Comparison of ENCODE assay signal across 9 cellular contexts in the genomic region with DNA sequence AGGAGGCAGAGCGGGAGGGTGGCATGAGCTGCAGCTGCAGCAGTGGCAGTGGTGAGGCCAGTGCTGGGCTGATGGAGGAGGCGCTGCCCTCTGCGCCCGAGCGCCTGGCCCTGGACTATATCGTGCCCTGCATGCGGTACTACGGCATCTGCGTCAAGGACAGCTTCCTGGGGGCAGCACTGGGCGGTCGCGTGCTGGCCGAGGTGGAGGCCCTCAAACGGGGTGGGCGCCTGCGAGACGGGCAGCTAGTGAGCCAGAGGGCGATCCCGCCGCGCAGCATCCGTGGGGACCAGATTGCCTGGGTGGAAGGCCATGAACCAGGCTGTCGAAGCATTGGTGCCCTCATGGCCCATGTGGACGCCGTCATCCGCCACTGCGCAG. TPM values are rescaled to one million over a fixed set of nuclear protein-coding genes. Genes with fewer than 3 reads are reported as not detected.
DNase-seq lines count a peak whose midpoint lies in the region; ATAC-seq, FAIRE-seq and TF ChIP-seq lines count a peak whose summit lies in the region.
"Had no signal": no experiment of that assay in that cellular context is flagged by ENCODE, and none has a peak within 500 bp of the region (broad histone marks: within the 10 kb centered on the region; RNA-seq: fewer than 3 reads in every experiment).

No MANE protein-coding gene starts in this region.

- TF ChIP-seq CTCF in keratinocyte (optimal IDR thresholded peaks at IDR 0.05 in 1 of 3, IDR thresholded peaks at IDR 0.05 in 1 of 3, conservative IDR thresholded peaks at IDR 0.05 in 1 of 3; ENCODE audit: extremely low read depth in 1 of 3, insufficient read depth in 2 of 3, low read length in 3 of 3) = no peak

- H3K27ac Mint-ChIP-seq in T-helper 2 cell treated with Interferon-gamma antibody and Interleukin-4, amounts not matched to agents 5 μg/mL and 100 μg/mL, for 36 hours = peak overlapping the region; percentile 52
- peak overlapping the region; percentile 15 for H3K27ac Mint-ChIP-seq in activated T-helper 2 cell treated with anti-CD3 and anti-CD28 coated beads, Interferon-gamma antibody, Interleukin-2, Interleukin-4, amounts not matched to agents 10 μg/mL and 5 μg/mL and 100 μg/mL, durations not matched to agents 14 hours and 24 hours and 36 hours

- no peak for ATAC-seq in GM21390 (IDR thresholded peaks at IDR 0.05; ENCODE audit: unreplicated experiment)

- H3K79me2 ChIP-seq in keratinocyte (ENCODE audit: control insufficient read depth, insufficient read depth, low read length) = peaks cover 66% of the 10 kb centered on the region

- H3K9me1 ChIP-seq in keratinocyte (ENCODE audit: control insufficient read depth, extremely low read depth, insufficient read depth, low read length) = peaks cover 10% of the 10 kb centered on the region

- H3K36me3 ChIP-seq in keratinocyte (ENCODE audit: control insufficient read depth in 2 of 2, extremely low read depth in 1 of 2, insufficient read depth in 2 of 2, low read length in 2 of 2) (peaks cover 30 to 44% of the 10 kb centered on the region in 2 experiments), stomach smooth muscle (ENCODE audit: control insufficient read depth in 2 of 2, insufficient read depth in 2 of 2, low read length in 2 of 2) (peaks cover 0 to 13% of the 10 kb centered on the region in 2 donors)

- FAIRE-seq in keratinocyte (lab: Jason Lieb, UNC) = no peak

- H3K27me3 Mint-ChIP-seq in T-helper 2 cell treated with Interferon-gamma antibody and Interleukin-4, amounts not matched to agents 5 μg/mL and 100 μg/mL, for 36 hours (ENCODE audit: low read depth) = no peaks in the 10 kb centered on the region
- no peaks in the 10 kb centered on the region for H3K27me3 Mint-ChIP-seq in activated T-helper 2 cell treated with anti-CD3 and anti-CD28 coated beads, Interferon-gamma antibody, Interleukin-2, Interleukin-4, amounts not matched to agents 10 μg/mL and 5 μg/mL and 100 μg/mL, durations not matched to agents 14 hours and 24 hours and 36 hours (ENCODE audit: low read depth)

- dilution Hi-C loops in keratinocyte (cut with MboI; ENCODE audit: extremely low pct_ligation_motif_present, low sequenced_read_pairs) = no loop called here

- H3K4me1 Mint-ChIP-seq in T-helper 2 cell treated with Interferon-gamma antibody and Interleukin-4, amounts not matched to agents 5 μg/mL and 100 μg/mL, for 36 hours (ENCODE audit: low read depth) = peaks cover 68% of the 10 kb centered on the region
- peaks cover 68% of the 10 kb centered on the region for H3K4me1 Mint-ChIP-seq in activated T-helper 2 cell treated with anti-CD3 and anti-CD28 coated beads, Interferon-gamma antibody, Interleukin-2, Interleukin-4, amounts not matched to agents 10 μg/mL and 5 μg/mL and 100 μg/mL, durations not matched to agents 14 hours and 24 hours and 36 hours (ENCODE audit: low read depth)

- peak overlapping the region; percentile 83 for H3K4me2 ChIP-seq in keratinocyte (ENCODE audit: control insufficient read depth, extremely low read depth, insufficient read depth, low read depth, low read length)

- no peak overlapping the region for H3K9ac ChIP-seq in keratinocyte (ENCODE audit: control insufficient read depth, extremely low read depth, insufficient read depth, low read length)
- peak overlapping the region; percentile 29 to 79 for H3K9ac ChIP-seq in stomach smooth muscle (ENCODE audit: low read length in 2 of 2)

- H3K36me3 Mint-ChIP-seq in T-helper 2 cell treated with Interferon-gamma antibody and Interleukin-4, amounts not matched to agents 5 μg/mL and 100 μg/mL, for 36 hours (ENCODE audit: low read depth) = peaks cover 55% of the 10 kb centered on the region
- H3K36me3 Mint-ChIP-seq in activated T-helper 2 cell treated with anti-CD3 and anti-CD28 coated beads, Interferon-gamma antibody, Interleukin-2, Interleukin-4, amounts not matched to agents 10 μg/mL and 5 μg/mL and 100 μg/mL, durations not matched to agents 14 hours and 24 hours and 36 hours (ENCODE audit: low read depth) = peaks cover 56% of the 10 kb centered on the region

- no peak for DNase-seq in T-helper 2 cell treated with Interferon-gamma antibody and Interleukin-4, amounts not matched to agents 5 μg/mL and 100 μg/mL, for 36 hours (ENCODE audit: low spot score)
- DNase-seq in T-helper 2 cell (no peak), keratinocyte (ENCODE audit: low read depth, low spot score) (no peak), DMS 273 (lab: John Stamatoyannopoulos, UW; ENCODE audit: unreplicated experiment) (no peak), NCI-H345 treated with DMSO at 0.1 percent for 48 hours (lab: John Stamatoyannopoulos, UW; ENCODE audit: unreplicated experiment) (no peak)
- DNase-seq in activated T-helper 2 cell treated with anti-CD3 and anti-CD28 coated beads, Interferon-gamma antibody, Interleukin-2, Interleukin-4, amounts not matched to agents 10 μg/mL and 5 μg/mL and 100 μg/mL, durations not matched to agents 14 hours and 24 hours and 36 hours (ENCODE audit: low spot score) = no peak
- DNase-seq: stimulated activated CD4-positive, alpha-beta T cell treated with anti-CD3 and anti-CD28 coated beads, Interleukin-2, amount 100 ng/mL, for 48 hours had no signal

- intact Hi-C loops in activated T-helper 2 cell treated with anti-CD3 and anti-CD28 coated beads, Interferon-gamma antibody, Interleukin-2, Interleukin-4, amounts not matched to agents 10 μg/mL and 5 μg/mL and 100 μg/mL, durations not matched to agents 14 hours and 24 hours and 36 hours (cut with micrococcal nuclease) = loop anchor here (10.0 kb wide), 1 partner anchor 516 kb away; the partner anchor contains the start of gene AKT2

- no peak overlapping the region for H3K27ac ChIP-seq in keratinocyte (ENCODE audit: control insufficient read depth, insufficient read depth, low read length)
- peak overlapping the region; percentile 75 for H3K27ac ChIP-seq in stomach smooth muscle (ENCODE audit: low read length)

- no peaks in the 10 kb centered on the region for H3K9me3 ChIP-seq in keratinocyte (ENCODE audit: control insufficient read depth, low read depth, low read length)
- no peaks in the 10 kb centered on the region for H3K9me3 ChIP-seq in stomach smooth muscle (ENCODE audit: control insufficient read depth in 2 of 2, low read length in 2 of 2)

- no peak overlapping the region for H2AFZ ChIP-seq in keratinocyte (ENCODE audit: control insufficient read depth, low read length)

- H3K4me1 ChIP-seq in keratinocyte (ENCODE audit: control insufficient read depth, extremely low read depth, insufficient read depth, low read length) (peaks cover 55% of the 10 kb centered on the region), stomach smooth muscle (ENCODE audit: control insufficient read depth, insufficient read depth, low read length) (peaks cover 69% of the 10 kb centered on the region)

- H3K4me3 Mint-ChIP-seq in T-helper 2 cell treated with Interferon-gamma antibody and Interleukin-4, amounts not matched to agents 5 μg/mL and 100 μg/mL, for 36 hours = peak overlapping the region; percentile 95
- H3K4me3 Mint-ChIP-seq in activated T-helper 2 cell treated with anti-CD3 and anti-CD28 coated beads, Interferon-gamma antibody, Interleukin-2, Interleukin-4, amounts not matched to agents 10 μg/mL and 5 μg/mL and 100 μg/mL, durations not matched to agents 14 hours and 24 hours and 36 hours (ENCODE audit: low read depth) = peak overlapping the region; percentile 90

- H3K4me3 ChIP-seq in keratinocyte (ENCODE audit: control insufficient read depth in 2 of 3, extremely low read depth in 1 of 3, insufficient read depth in 2 of 3, low read depth in 1 of 3, low read length in 3 of 3) (no peak overlapping the region), stomach smooth muscle (ENCODE audit: low read length in 2 of 2) (peak overlapping the region; percentile 16 to 85)

- no peaks in the 10 kb centered on the region for H3K9me3 Mint-ChIP-seq in T-helper 2 cell treated with Interferon-gamma antibody and Interleukin-4, amounts not matched to agents 5 μg/mL and 100 μg/mL, for 36 hours
- no peaks in the 10 kb centered on the region for H3K9me3 Mint-ChIP-seq in activated T-helper 2 cell treated with anti-CD3 and anti-CD28 coated beads, Interferon-gamma antibody, Interleukin-2, Interleukin-4, amounts not matched to agents 10 μg/mL and 5 μg/mL and 100 μg/mL, durations not matched to agents 14 hours and 24 hours and 36 hours

- H3K27me3 ChIP-seq in keratinocyte (ENCODE audit: control insufficient read depth, extremely low read depth, insufficient read depth, low read length) (no peaks in the 10 kb centered on the region), stomach smooth muscle (ENCODE audit: control insufficient read depth in 1 of 2, insufficient read depth in 2 of 2, low read length in 2 of 2) (no peaks in the 10 kb centered on the region)

- peaks cover 38% of the 10 kb centered on the region for H4K20me1 ChIP-seq in keratinocyte (ENCODE audit: control insufficient read depth, extremely low read depth, insufficient read depth, low read length)

RNA-seq across cellular contexts. Expression of gene EGLN2, which starts 2.0 kb away (rescaled TPM):
- 98.5 and 104 TPM in 2 replicates for total RNA-seq in activated T-helper 2 cell treated with anti-CD3 and anti-CD28 coated beads, Interferon-gamma antibody, Interleukin-2, Interleukin-4, amounts not matched to agents 10 μg/mL and 5 μg/mL and 100 μg/mL, durations not matched to agents 14 hours and 24 hours and 36 hours
- 31.6 to 57.0 TPM (median 41.0 TPM) in 3 replicates for polyA plus RNA-seq in keratinocyte
- 7.2 TPM for polyA plus RNA-seq in keratinocyte (2011; ENCODE audit: low read depth)
- 27.7 and 50.2 TPM in 2 replicates for polyA plus RNA-seq in keratinocyte (2011; cell fraction: cytosol; rRNA removed)
- polyA plus RNA-seq in keratinocyte (2011; cell fraction: nucleus; rRNA removed) = 39.8 and 58.0 TPM in 2 replicates
- polyA plus RNA-seq in keratinocyte (2012; ENCODE audit: low replicate concordance) = 27.9 and 71.5 TPM in 2 replicates
- polyA minus RNA-seq in keratinocyte = 40.5 to 110 TPM (median 61.5 TPM) in 3 replicates
- polyA minus RNA-seq in keratinocyte (2011; cell fraction: cytosol; rRNA and poly(A)+ RNA removed) = 56.8 TPM
- 23.4 and 25.2 TPM in 2 replicates for polyA minus RNA-seq in keratinocyte (2011; cell fraction: nucleus; rRNA and poly(A)+ RNA removed)

RNA-seq across cellular contexts. Expression of gene RAB4B, which starts 22.9 kb away (rescaled TPM):
- total RNA-seq in activated T-helper 2 cell treated with anti-CD3 and anti-CD28 coated beads, Interferon-gamma antibody, Interleukin-2, Interleukin-4, amounts not matched to agents 10 μg/mL and 5 μg/mL and 100 μg/mL, durations not matched to agents 14 hours and 24 hours and 36 hours = 50.1 and 50.4 TPM in 2 replicates
- 13.2 to 17.1 TPM (median 15.0 TPM) in 3 replicates for polyA plus RNA-seq in keratinocyte
- 3.4 TPM for polyA plus RNA-seq in keratinocyte (2011; ENCODE audit: low read depth)
- 7.1 and 14.2 TPM in 2 replicates for polyA plus RNA-seq in keratinocyte (2011; cell fraction: cytosol; rRNA removed)
- polyA plus RNA-seq in keratinocyte (2011; cell fraction: nucleus; rRNA removed) = 21.7 and 25.9 TPM in 2 replicates
- 15.7 and 20.3 TPM in 2 replicates for polyA plus RNA-seq in keratinocyte (2012; ENCODE audit: low replicate concordance)
- 7.4 to 21.5 TPM (median 7.7 TPM) in 3 replicates for polyA minus RNA-seq in keratinocyte
- polyA minus RNA-seq in keratinocyte (2011; cell fraction: cytosol; rRNA and poly(A)+ RNA removed) = 11.7 TPM
- polyA minus RNA-seq in keratinocyte (2011; cell fraction: nucleus; rRNA and poly(A)+ RNA removed) = 1.9 and 2.9 TPM in 2 replicates

RNA-seq across cellular contexts. Expression of gene MIA, which starts 25.7 kb away (rescaled TPM):
- 0.69 TPM in 1 of 2 replicates, not detected in the other for total RNA-seq in activated T-helper 2 cell treated with anti-CD3 and anti-CD28 coated beads, Interferon-gamma antibody, Interleukin-2, Interleukin-4, amounts not matched to agents 10 μg/mL and 5 μg/mL and 100 μg/mL, durations not matched to agents 14 hours and 24 hours and 36 hours
- 3.4 to 7.4 TPM (median 5.5 TPM) in 3 replicates for polyA plus RNA-seq in keratinocyte
- not detected for polyA plus RNA-seq in keratinocyte (2011; ENCODE audit: low read depth)
- 2.2 and 6.2 TPM in 2 replicates for polyA plus RNA-seq in keratinocyte (2011; cell fraction: cytosol; rRNA removed)
- 0.76 and 3.1 TPM in 2 replicates for polyA plus RNA-seq in keratinocyte (2011; cell fraction: nucleus; rRNA removed)
- 2.2 and 15.4 TPM in 2 replicates for polyA plus RNA-seq in keratinocyte (2012; ENCODE audit: low replicate concordance)
- polyA minus RNA-seq in keratinocyte = 2.4 to 8.9 TPM (median 5.7 TPM) in 3 replicates
- not detected for polyA minus RNA-seq in keratinocyte (2011; cell fraction: cytosol; rRNA and poly(A)+ RNA removed)
- 3.2 TPM in 1 of 2 replicates, not detected in the other for polyA minus RNA-seq in keratinocyte (2011; cell fraction: nucleus; rRNA and poly(A)+ RNA removed)

RNA-seq across cellular contexts. Expression of gene CYP2A6, which starts 49.3 kb away (rescaled TPM):
- not detected in 2 replicates for total RNA-seq in activated T-helper 2 cell treated with anti-CD3 and anti-CD28 coated beads, Interferon-gamma antibody, Interleukin-2, Interleukin-4, amounts not matched to agents 10 μg/mL and 5 μg/mL and 100 μg/mL, durations not matched to agents 14 hours and 24 hours and 36 hours
- polyA plus RNA-seq in keratinocyte = not detected in 3 replicates
- not detected for polyA plus RNA-seq in keratinocyte (2011; ENCODE audit: low read depth)
- polyA plus RNA-seq in keratinocyte (2011; cell fraction: cytosol; rRNA removed) = not detected in 2 replicates
- polyA plus RNA-seq in keratinocyte (2011; cell fraction: nucleus; rRNA removed) = not detected in 2 replicates
- not detected in 2 replicates for polyA plus RNA-seq in keratinocyte (2012; ENCODE audit: low replicate concordance)
- not detected in 3 replicates for polyA minus RNA-seq in keratinocyte
- not detected for polyA minus RNA-seq in keratinocyte (2011; cell fraction: cytosol; rRNA and poly(A)+ RNA removed)
- not detected in 2 replicates for polyA minus RNA-seq in keratinocyte (2011; cell fraction: nucleus; rRNA and poly(A)+ RNA removed)

RNA-seq across cellular contexts. Expression of gene SNRPA, which starts 50.0 kb away (rescaled TPM):
- 257 and 267 TPM in 2 replicates for total RNA-seq in activated T-helper 2 cell treated with anti-CD3 and anti-CD28 coated beads, Interferon-gamma antibody, Interleukin-2, Interleukin-4, amounts not matched to agents 10 μg/mL and 5 μg/mL and 100 μg/mL, durations not matched to agents 14 hours and 24 hours and 36 hours
- polyA plus RNA-seq in keratinocyte = 54.5 to 129 TPM (median 93.4 TPM) in 3 replicates
- 9.3 TPM for polyA plus RNA-seq in keratinocyte (2011; ENCODE audit: low read depth)
- 83.2 and 87.4 TPM in 2 replicates for polyA plus RNA-seq in keratinocyte (2011; cell fraction: cytosol; rRNA removed)
- polyA plus RNA-seq in keratinocyte (2011; cell fraction: nucleus; rRNA removed) = 62.4 and 70.6 TPM in 2 replicates
- 33.5 and 73.1 TPM in 2 replicates for polyA plus RNA-seq in keratinocyte (2012; ENCODE audit: low replicate concordance)
- polyA minus RNA-seq in keratinocyte = 94.9 to 233 TPM (median 101 TPM) in 3 replicates
- polyA minus RNA-seq in keratinocyte (2011; cell fraction: cytosol; rRNA and poly(A)+ RNA removed) = 82.5 TPM
- polyA minus RNA-seq in keratinocyte (2011; cell fraction: nucleus; rRNA and poly(A)+ RNA removed) = 42.8 and 63.6 TPM in 2 replicates

Comparison
In these comparisons a context has a peak if more than half of its experiments do, and no peak if none do; other contexts are left out.
1. H3K4me3 ChIP-seq: peak in stomach smooth muscle (2 of 2); none in keratinocyte (0 of 3).